Comparison of ENCODE assay signal across 31 cellular contexts in genomic region chr7:109226699-109227098, GRCh38.
"Had no signal": no experiment of that assay in that cellular context is flagged by ENCODE, and none has a peak within 500 bp of the region (broad histone marks: within the 10 kb centered on the region; RNA-seq: fewer than 3 reads in every experiment).

No MANE protein-coding gene starts in this region.

- ATAC-seq: activated CD4-positive, alpha-beta T cell treated with anti-CD3 and anti-CD28 coated beads for 36 hours; activated CD4-positive, CD25-positive, alpha-beta regulatory T cell treated with anti-CD3 and anti-CD28 coated beads, Interleukin-2, amount 50 U/mL, for 24 hours; activated CD8-positive, alpha-beta memory T cell treated with anti-CD3 and anti-CD28 coated beads, Interleukin-2, amount 10 ng/mL, durations not matched to agents 7 days and 5 days; activated CD8-positive, alpha-beta T cell treated with anti-CD3 and anti-CD28 coated beads, Interleukin-2, amount 10 ng/mL, durations not matched to agents 7 days and 5 days; activated naive CD8-positive, alpha-beta T cell treated with anti-CD3 and anti-CD28 coated beads, Interleukin-2, amount 50 U/mL, for 24 hours; WTC11 had no signal

- H3K27ac ChIP-seq: ascending aorta, cardiac muscle cell, WERI-Rb-1 had no signal

- FAIRE-seq: bronchial epithelial cell had no signal

- H3K4me1 ChIP-seq: ascending aorta had no signal

- H3K9me3 ChIP-seq: ascending aorta had no signal

- H3K27me3 ChIP-seq: ascending aorta, cardiac muscle cell had no signal

- H3K36me3 ChIP-seq: ascending aorta, cardiac muscle cell, WERI-Rb-1 had no signal

- DNase-seq: activated CD4-positive, alpha-beta memory T cell treated with anti-CD3 and anti-CD28 coated beads, Interleukin-2, amount 10 ng/mL, durations not matched to agents 7 days and 5 days; activated CD4-positive, alpha-beta T cell treated with anti-CD3 and anti-CD28 coated beads for 1 hour; activated CD4-positive, alpha-beta T cell treated with anti-CD3 and anti-CD28 coated beads for 36 hours; activated CD4-positive, alpha-beta T cell treated with anti-CD3 and anti-CD28 coated beads for 48 hours; activated CD4-positive, alpha-beta T cell treated with anti-CD3 and anti-CD28 coated beads, Interleukin-2, amount 10 ng/mL, durations not matched to agents 7 days and 5 days; activated CD4-positive, alpha-beta T cell treated with anti-CD3 and anti-CD28 coated beads, Interleukin-2, amount 50 U/mL, for 48 hours; activated CD4-positive, CD25-positive, alpha-beta regulatory T cell; activated CD8-positive, alpha-beta memory T cell treated with anti-CD3 and anti-CD28 coated beads for 24 hours; activated CD8-positive, alpha-beta memory T cell treated with anti-CD3 and anti-CD28 coated beads, Interleukin-2, amount 10 ng/mL, durations not matched to agents 7 days and 5 days; activated CD8-positive, alpha-beta memory T cell treated with anti-CD3 and anti-CD28 coated beads, Interleukin-2, amount 50 U/mL, for 48 hours; activated CD8-positive, alpha-beta T cell treated with anti-CD3 and anti-CD28 coated beads, Interleukin-2, amount 10 ng/mL, durations not matched to agents 7 days and 5 days; activated effector memory CD4-positive, alpha-beta T cell treated with Interleukin-2 at 50 U/mL for 16 hours; activated gamma-delta T cell; activated naive CD4-positive, alpha-beta T cell treated with anti-CD3 and anti-CD28 coated beads, Interleukin-2, amount 10 ng/mL, durations not matched to agents 7 days and 5 days; activated naive CD4-positive, alpha-beta T cell treated with Interleukin-2 at 50 U/mL for 16 hours; activated naive CD8-positive, alpha-beta T cell treated with anti-CD3 and anti-CD28 coated beads, Interleukin-2, amount 10 ng/mL, durations not matched to agents 7 days and 5 days; activated naive CD8-positive, alpha-beta T cell treated with anti-CD3 and anti-CD28 coated beads, Interleukin-2, amount 50 U/mL, for 24 hours; activated T-cell treated with anti-CD3 and anti-CD28 coated beads, Interleukin-2, amount 50 U/mL, for 24 hours; activated T-cell treated with anti-CD3 and anti-CD28 coated beads, Interleukin-2, amount 50 U/mL, for 48 hours; amygdala; anterior cingulate cortex; caudate nucleus; cerebellar nuclear complex; T-helper 2 cell; T-helper 9 cell; WERI-Rb-1 had no signal

- H3K4me3 ChIP-seq: ascending aorta, cardiac muscle cell had no signal
